ENCODE assay signal across 8 cellular contexts in genomic region chr7:158973440-158973839, GRCh38.
DNase-seq lines count a peak whose midpoint lies in the region; ATAC-seq, FAIRE-seq and TF ChIP-seq lines count a peak whose summit lies in the region.

No MANE protein-coding gene starts in this region.

- dilution Hi-C loops in endothelial cell of umbilical vein (cut with MboI; ENCODE audit: extremely low pct_ligation_motif_present, low sequenced_read_pairs): no loop called here

- no peak overlapping the region for H2BK120ac ChIP-seq in H9 (ENCODE audit: low read depth, low read length, poor library complexity, severe bottlenecking)

- BruUV-seq in endothelial cell of umbilical vein (replicated peaks; lab: Mats Ljungman, UMichigan): no TSS peak

- H3K4me3 ChIP-seq in endothelial cell of umbilical vein (replicated peaks in 1 of 3; ENCODE audit: insufficient read depth in 1 of 3, low read depth in 1 of 3, low read length in 3 of 3): no peak overlapping the region
- H3K4me3 ChIP-seq in psoas muscle: no peak overlapping the region

- H3K9me3 ChIP-seq in H9 (ENCODE audit: control insufficient read depth, low read depth, low read length) (no peaks in the 10 kb centered on the region), endothelial cell of umbilical vein (replicated peaks; ENCODE audit: control insufficient read depth, insufficient read depth, low read length) (no peaks in the 10 kb centered on the region), psoas muscle (peaks cover 7% of the 10 kb centered on the region)

- intact Hi-C loops in endothelial cell of umbilical vein (cut with micrococcal nuclease) (loop anchor here (5.0 kb wide), 1 partner anchor 376 kb away; no protein-coding TSS in a partner anchor), psoas muscle (cut with DNase I) (no loop called here)

- H3K9me1 ChIP-seq in endothelial cell of umbilical vein (replicated peaks; ENCODE audit: control insufficient read depth, extremely low read depth, insufficient read depth, low read length): no peaks in the 10 kb centered on the region

- peak; percentile 40 to 74 for ATAC-seq in activated CD4-positive, CD25-positive, alpha-beta regulatory T cell treated with anti-CD3 and anti-CD28 coated beads, Interleukin-2, amount 50 U/mL, for 24 hours
- no peak for ATAC-seq in GM21619 (IDR thresholded peaks at IDR 0.05; ENCODE audit: unreplicated experiment)
- no peak for ATAC-seq in psoas muscle

- H2AK5ac ChIP-seq in H9 (ENCODE audit: insufficient read length, low read length): no peak overlapping the region

- H3K36me3 Mint-ChIP-seq in H9 (ENCODE audit: insufficient read depth in 1 of 3, low read depth in 3 of 3): peaks cover 3 to 10% (median 4%) of the 10 kb centered on the region in 3 experiments; a peak in 4 of 7 replicates

- H3K23ac ChIP-seq in H9 (ENCODE audit: insufficient read length, low read depth, low read length): no peak overlapping the region

- no peaks in the 10 kb centered on the region for H3K23me2 ChIP-seq in H9 (ENCODE audit: insufficient read length, low read depth, low read length, poor library complexity, severe bottlenecking)

- H3K36me3 ChIP-seq in endothelial cell of umbilical vein (ENCODE audit: control insufficient read depth in 2 of 2, extremely low read depth in 1 of 2, insufficient read depth in 2 of 2, low read length in 2 of 2) (no peaks in the 10 kb centered on the region), psoas muscle (ENCODE audit: insufficient read depth in 1 of 2, low read depth in 1 of 2) (no peaks in the 10 kb centered on the region)

- POLR2A ChIA-PET in endothelial cell of umbilical vein (lab: Charles Lee): no interaction called here

- H3K27ac Mint-ChIP-seq in H9: no peak overlapping the region

- no peak overlapping the region for H3K4ac ChIP-seq in H9 (ENCODE audit: low read depth, low read length)

- H3K9ac ChIP-seq in H9 (ENCODE audit: extremely low read depth, insufficient read length, low read length): no peak overlapping the region
- no peak overlapping the region for H3K9ac ChIP-seq in endothelial cell of umbilical vein (replicated peaks; ENCODE audit: extremely low read depth, insufficient read depth, low read length)

- peaks cover 1% of the 10 kb centered on the region for H3K27me3 Mint-ChIP-seq in H9 (ENCODE audit: low read depth)

- no peak overlapping the region for H2BK12ac ChIP-seq in H9 (ENCODE audit: insufficient read length, low read depth, low read length)

- WGBS in H9 (ENCODE audit: extremely low coverage, insufficient read length, low lambda C conversion rate): no CpG with 5 or more reads among the region's 43 CpGs
- 55 to 71% (median 71%) methylated on average over 27 to 43 of the region's 43 CpGs for WGBS in psoas muscle, 3 donors

- H3K4me2 ChIP-seq in H9 (ENCODE audit: insufficient read depth, insufficient read length, low read length): no peak overlapping the region
- H3K4me2 ChIP-seq in endothelial cell of umbilical vein (ENCODE audit: insufficient read depth, low read length): no peak overlapping the region

- H4K20me1 ChIP-seq in H9 (ENCODE audit: control insufficient read depth, insufficient read depth, insufficient read length) (no peaks in the 10 kb centered on the region), endothelial cell of umbilical vein (replicated peaks; ENCODE audit: control insufficient read depth, extremely low read depth, insufficient read depth, low read length) (no peaks in the 10 kb centered on the region)

- CTCF ChIA-PET in endothelial cell of umbilical vein (lab: Charles Lee): interaction anchor here (2.3 kb wide), 1 partner anchor 277 kb away, joined by 9 read pairs; no protein-coding TSS in a partner anchor

- DNase-seq in H9 (peak; percentile 82), endothelial cell of umbilical vein (ENCODE audit: low read depth, low spot score) (no peak), psoas muscle (no peak), NCI-H2196 (lab: John Stamatoyannopoulos, UW; ENCODE audit: unreplicated experiment) (no peak), NCI-H510A (lab: John Stamatoyannopoulos, UW) (no peak)
- DNase-seq in stimulated activated CD4-positive, alpha-beta T cell treated with anti-CD3 and anti-CD28 coated beads, Interleukin-15, amount 100 ng/mL, for 24 hours: peak; percentile 80

- H3K9me3 Mint-ChIP-seq in H9: peaks cover 27 to 29% of the 10 kb centered on the region in 2 experiments

- H3K4me3 Mint-ChIP-seq in H9: peak overlapping the region in 1 of 2 experiments; percentile 21; a peak in 1 of 5 replicates

- H3T11ph ChIP-seq in H9 (ENCODE audit: low read length): no peak overlapping the region

- H3K14ac ChIP-seq in H9 (ENCODE audit: insufficient read depth, low read length): peak overlapping the region; percentile 53; the same call in 1 of the 2 replicates

- H4K8ac ChIP-seq in H9 (replicated peaks; ENCODE audit: insufficient read length, low read depth, low read length): no peak overlapping the region

- no peak for TF ChIP-seq POLR2A in endothelial cell of umbilical vein (IDR thresholded peaks at IDR 0.05; ENCODE audit: low read depth, low read length)

- H3K79me2 ChIP-seq in H9 (ENCODE audit: insufficient read depth, low read length) (no peaks in the 10 kb centered on the region), endothelial cell of umbilical vein (ENCODE audit: control insufficient read depth, insufficient read depth, low read length) (no peaks in the 10 kb centered on the region)

- H2BK15ac ChIP-seq in H9 (ENCODE audit: low read depth, low read length): no peak overlapping the region; the same call in 1 of the 2 replicates

- H3K4me1 ChIP-seq in H9 (ENCODE audit: insufficient read depth, low read length) (no peaks in the 10 kb centered on the region; the same call in 1 of the 2 replicates), endothelial cell of umbilical vein (ENCODE audit: control insufficient read depth, extremely low read depth, insufficient read depth, low read length) (no peaks in the 10 kb centered on the region), psoas muscle (peaks cover 6% of the 10 kb centered on the region)

- H3K79me1 ChIP-seq in H9 (ENCODE audit: insufficient read depth, low read depth, low read length, poor library complexity, severe bottlenecking): no peaks in the 10 kb centered on the region

- H2BK20ac ChIP-seq in H9 (ENCODE audit: low read depth, low read length, poor library complexity, severe bottlenecking): no peak overlapping the region

- H3K27ac ChIP-seq in H9 (ENCODE audit: insufficient read length, low read depth, low read length) (no peak overlapping the region), endothelial cell of umbilical vein (ENCODE audit: insufficient read depth, low read depth, low read length) (no peak overlapping the region), psoas muscle (no peak overlapping the region)

- FAIRE-seq in endothelial cell of umbilical vein (lab: Jason Lieb, UNC): no peak

- peak; percentile 59 for TF ChIP-seq CTCF in H9 (conservative IDR thresholded peaks at IDR 0.05)
- TF ChIP-seq CTCF in endothelial cell of umbilical vein (IDR thresholded peaks at IDR 0.05; ENCODE audit: extremely low read depth in 1 of 2, insufficient read depth in 1 of 2, low read depth in 1 of 2, low read length in 2 of 2): peak; percentile 12 to 39
- TF ChIP-seq CTCF in psoas muscle (IDR thresholded peaks at IDR 0.05): no peak

- H4K5ac ChIP-seq in H9 (ENCODE audit: insufficient read length, low read depth, low read length): no peak overlapping the region

- H3K4me1 Mint-ChIP-seq in H9: peaks cover 16 to 24% of the 10 kb centered on the region in 2 experiments

- H4K91ac ChIP-seq in H9 (ENCODE audit: insufficient read length, low read depth, low read length): no peak overlapping the region

- H3K27me3 ChIP-seq in H9 (ENCODE audit: insufficient read depth, low read length) (no peaks in the 10 kb centered on the region), endothelial cell of umbilical vein (ENCODE audit: control insufficient read depth in 2 of 2, insufficient read depth in 2 of 2, low read length in 2 of 2) (no peaks in the 10 kb centered on the region), psoas muscle (ENCODE audit: insufficient read depth in 3 of 3, low read length in 2 of 3) (no peaks in the 10 kb centered on the region)

- no peak overlapping the region for H2BK5ac ChIP-seq in H9 (ENCODE audit: insufficient read length, low read length)

- no peak overlapping the region for H3K18ac ChIP-seq in H9 (ENCODE audit: insufficient read length, low read depth, low read length)

- H2AFZ ChIP-seq in H9 (ENCODE audit: low read length): no peak overlapping the region
- H2AFZ ChIP-seq in endothelial cell of umbilical vein (ENCODE audit: low read depth, low read length): no peak overlapping the region

- no peak overlapping the region for H3K56ac ChIP-seq in H9 (ENCODE audit: insufficient read length, low read depth, low read length)

TF ChIP-seq in endothelial cell of umbilical vein, 7 proteins besides CTCF, POLR2A, EP300 and RAD21:
- TF ChIP-seq GATA2 (IDR thresholded peaks at IDR 0.05; ENCODE audit: insufficient read depth, insufficient read length, low read depth, low read length): no peak
- TF ChIP-seq EZH2 (IDR thresholded peaks at IDR 0.05; ENCODE audit: borderline replicate concordance, low read depth, low read length, severe bottlenecking): no peak
- TF ChIP-seq MAX (IDR thresholded peaks at IDR 0.05; ENCODE audit: insufficient read depth, insufficient read length): no peak
- no peak for TF ChIP-seq FOS (IDR thresholded peaks at IDR 0.05; ENCODE audit: borderline replicate concordance, insufficient read depth, low read length)
- TF ChIP-seq MYC (IDR thresholded peaks at IDR 0.05; ENCODE audit: low read depth, low read length): no peak
- no peak for TF ChIP-seq POLR2AphosphoS5 (IDR thresholded peaks at IDR 0.05; ENCODE audit: insufficient read depth, low read depth, low read length)
- TF ChIP-seq JUN (IDR thresholded peaks at IDR 0.05; ENCODE audit: borderline replicate concordance, insufficient read depth, insufficient read length, low read depth): no peak
TF ChIP-seq in endothelial cell of umbilical vein: peak in this region for 0.

Comparison
In these comparisons a context has a peak if more than half of its experiments do, and no peak if none do; other contexts are left out.
1. DNase-seq: peak in H9 (single experiment) and stimulated activated CD4-positive, alpha-beta T cell treated with anti-CD3 and anti-CD28 coated beads, Interleukin-15, amount 100 ng/mL, for 24 hours (single experiment); none in endothelial cell of umbilical vein (single experiment), psoas muscle (0 of 2), NCI-H2196 (single experiment) and NCI-H510A (single experiment).
2. ATAC-seq: peak in activated CD4-positive, CD25-positive, alpha-beta regulatory T cell treated with anti-CD3 and anti-CD28 coated beads, Interleukin-2, amount 50 U/mL, for 24 hours (2 of 2); none in GM21619 (single experiment) and psoas muscle (0 of 4).